Comparison of ENCODE assay signal across 8 cellular contexts in the genomic region with DNA sequence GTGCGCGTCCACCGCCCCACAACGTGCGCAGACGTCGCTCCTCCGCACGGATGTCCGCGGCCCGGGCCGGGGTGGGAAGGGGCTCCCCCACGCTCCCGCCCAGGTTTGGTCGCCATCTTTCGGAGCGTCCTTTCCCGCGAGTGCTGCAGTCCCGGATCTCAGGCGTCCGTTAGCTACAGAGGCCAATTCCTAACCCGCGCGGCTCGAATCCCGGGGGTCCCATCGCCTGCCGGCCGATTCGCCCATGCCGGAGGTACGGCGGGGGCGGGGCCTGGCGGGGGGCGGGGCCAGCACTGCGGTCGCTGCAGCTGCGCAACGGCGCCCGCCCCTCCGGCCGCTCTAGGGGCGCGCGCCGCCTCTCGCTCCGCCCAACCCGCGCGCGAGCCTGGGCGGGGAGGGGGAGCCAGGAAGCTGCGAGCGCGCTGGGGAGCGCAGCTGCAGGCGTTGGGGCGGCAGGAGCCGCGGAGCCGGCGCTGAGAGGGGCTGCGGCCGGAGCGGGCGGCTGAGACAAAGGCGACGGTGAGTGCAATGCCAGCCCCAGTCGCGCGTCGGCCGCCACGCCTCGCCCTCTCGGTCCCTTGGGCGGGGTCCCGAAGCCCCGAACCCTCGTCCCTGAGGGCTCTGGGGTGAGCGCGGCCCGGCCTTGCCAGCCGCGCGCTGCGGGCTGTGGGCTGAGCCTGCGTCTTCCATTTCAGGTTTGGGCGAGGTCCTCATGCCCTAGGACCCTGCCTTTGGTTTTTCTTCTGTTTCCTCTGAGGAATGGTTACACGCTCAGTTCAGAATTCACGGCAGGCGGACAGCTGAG. TPM values are rescaled to one million over a fixed set of nuclear protein-coding genes. Genes with fewer than 3 reads are reported as not detected.
DNase-seq lines count a peak whose midpoint lies in the region; ATAC-seq, FAIRE-seq and TF ChIP-seq lines count a peak whose summit lies in the region.

CDC42SE2 (plus strand) TSS at position 406 of the 805 bp plus-strand sequence. CDS start 95,441 bp downstream, outside the sequence.

- peak; percentile 16 for FAIRE-seq in HTR-8/SVneo (lab: Jason Lieb, UNC)

- 0% methylated on average over 80 to 97 of the region's 97 CpGs for WGBS in esophagus, 2 donors

- H3K27ac ChIP-seq in esophagus (ENCODE audit: low read depth in 2 of 2, low read length in 1 of 2) (peak within 1 kb of the TSS; percentile 79 to 88), muscle layer of colon (ENCODE audit: low read depth, low read length) (peak within 1 kb of the TSS; percentile 63)

- H3K9me3 Mint-ChIP-seq in Calu3 (ENCODE audit: low read depth, unreplicated experiment) = no peaks in the 10 kb centered on the region
- no peaks in the 10 kb centered on the region for H3K9me3 Mint-ChIP-seq in activated T-cell treated with anti-CD3 and anti-CD28 coated beads, Interleukin-2, amount 50 U/mL, for 4 hours

- peaks cover 54% of the 10 kb centered on the region for H3K36me3 Mint-ChIP-seq in Calu3 (ENCODE audit: insufficient read depth, unreplicated experiment)
- H3K36me3 Mint-ChIP-seq in activated T-cell treated with anti-CD3 and anti-CD28 coated beads, Interleukin-2, amount 50 U/mL, for 4 hours (ENCODE audit: insufficient read depth) = peaks cover 9% of the 10 kb centered on the region

- no TSS peak for BruUV-seq in Calu3 (replicated peaks; lab: Mats Ljungman, UMichigan)

- TF ChIP-seq CTCF in Calu3 (IDR thresholded peaks at IDR 0.05; ENCODE audit: unreplicated experiment) = peak; percentile 7

- intact Hi-C loops in Calu3 (cut with micrococcal nuclease; ENCODE audit: unreplicated experiment) = loop anchor here (2.0 kb wide), 2 partner anchors 17 to 115 kb away; no protein-coding TSS in a partner anchor

- H3K4me3 ChIP-seq in esophagus (ENCODE audit: low read depth in 1 of 2, low read length in 2 of 2) (peak within 1 kb of the TSS; percentile 70 to 100), muscle layer of colon (ENCODE audit: low read depth in 1 of 2, low read length in 2 of 2) (peak within 1 kb of the TSS; percentile 91 to 94)

- H3K4me1 Mint-ChIP-seq in Calu3 (ENCODE audit: low read depth, unreplicated experiment) = peaks cover 11% of the 10 kb centered on the region
- H3K4me1 Mint-ChIP-seq in activated T-cell treated with anti-CD3 and anti-CD28 coated beads, Interleukin-2, amount 50 U/mL, for 4 hours (ENCODE audit: low read depth) = peaks cover 49% of the 10 kb centered on the region

- H3K4me3 Mint-ChIP-seq in Calu3 (ENCODE audit: low read depth, unreplicated experiment) = peak within 1 kb of the TSS; percentile 81
- peak within 1 kb of the TSS; percentile 86 for H3K4me3 Mint-ChIP-seq in activated T-cell treated with anti-CD3 and anti-CD28 coated beads, Interleukin-2, amount 50 U/mL, for 4 hours

- no peaks in the 10 kb centered on the region for H3K9me3 ChIP-seq in esophagus (ENCODE audit: control insufficient read depth in 2 of 2, insufficient read depth in 1 of 2, low read depth in 1 of 2, low read length in 1 of 2)
- H3K9me3 ChIP-seq in muscle layer of colon (ENCODE audit: low read length) = no peaks in the 10 kb centered on the region

- peak; percentile 88 for ATAC-seq in GM21360 (IDR thresholded peaks at IDR 0.05; ENCODE audit: unreplicated experiment)
- ATAC-seq in activated T-cell treated with anti-CD3 and anti-CD28 coated beads, Interleukin-2, amount 50 U/mL, for 4 hours = peak; percentile 90 to 91

- peak within 1 kb of the TSS; percentile 88 for H3K27ac Mint-ChIP-seq in Calu3 (ENCODE audit: unreplicated experiment)

- H3K27me3 Mint-ChIP-seq in Calu3 (ENCODE audit: unreplicated experiment) = no peaks in the 10 kb centered on the region
- H3K27me3 Mint-ChIP-seq in activated T-cell treated with anti-CD3 and anti-CD28 coated beads, Interleukin-2, amount 50 U/mL, for 4 hours (ENCODE audit: low read depth) = no peaks in the 10 kb centered on the region

- CTCF ChIA-PET in Calu3 (lab: Charles Lee) = interaction anchor here (0.5 to 2.7 kb wide), 12 partner anchors 11 to 787 kb away, joined by 3 to 13 read pairs (median 5); partner anchors contain the start of gene HINT1

- peak within 1 kb of the TSS; percentile 53 for H3K9ac ChIP-seq in muscle layer of colon (ENCODE audit: low read length)

- H3K27me3 ChIP-seq in esophagus (ENCODE audit: control insufficient read depth in 1 of 2, insufficient read depth in 2 of 2, low read length in 2 of 2) = no peaks in the 10 kb centered on the region
- H3K27me3 ChIP-seq in muscle layer of colon (ENCODE audit: control insufficient read depth in 1 of 2, insufficient read depth in 2 of 2, low read length in 2 of 2) = no peaks in the 10 kb centered on the region

- H3K36me3 ChIP-seq in esophagus (ENCODE audit: control insufficient read depth in 2 of 2, insufficient read depth in 2 of 2, low read length in 1 of 2) (no peaks in the 10 kb centered on the region), muscle layer of colon (ENCODE audit: insufficient read depth, low read length) (no peaks in the 10 kb centered on the region)

- DNase-seq in Calu3 (peak; percentile 92), HTR-8/SVneo (ENCODE audit: insufficient read length, low spot score) (peak; percentile 80), OCI-M1 (lab: John Stamatoyannopoulos, UW) (peak; percentile 92)
- peak; percentile 80 for DNase-seq in activated T-cell treated with anti-CD3 and anti-CD28 coated beads, Interleukin-2, amount 50 U/mL, for 4 hours
- peak; percentile 62 for DNase-seq in stimulated activated CD8-positive, alpha-beta memory T cell treated with anti-CD3 and anti-CD28 coated beads, Interleukin-7, amount 100 ng/mL, for 24 hours (ENCODE audit: low read depth)

- peaks cover 0 to 2% of the 10 kb centered on the region in 2 donors for H3K4me1 ChIP-seq in esophagus (ENCODE audit: control insufficient read depth in 2 of 2, insufficient read depth in 2 of 2, low read length in 1 of 2)
- H3K4me1 ChIP-seq in muscle layer of colon (ENCODE audit: insufficient read depth, low read length) = peaks cover 14% of the 10 kb centered on the region

RNA-seq across cellular contexts. Expression of gene CDC42SE2, which starts in this region (rescaled TPM):
- total RNA-seq in Calu3 (2022) = 63.9 and 65.5 TPM in 2 replicates
- total RNA-seq in activated T-cell treated with anti-CD3 and anti-CD28 coated beads, Interleukin-2, amount 50 U/mL, for 4 hours = 100 to 1,000 TPM in 1 of 3 donors, 10 to 100 TPM in 2; 89.3 to 103 (median 97.5) TPM
- 1 to 10 TPM; 5.1 to 7.3 TPM for polyA plus RNA-seq in esophagus

Comparison
In these comparisons a context has a peak if more than half of its experiments do, and no peak if none do; other contexts are left out.
1. Peak in every context shown above with its lines: DNase-seq, ATAC-seq, H3K4me3 ChIP-seq and H3K27ac ChIP-seq.